ENCODE assay signal across 8 cellular contexts in the genomic region with DNA sequence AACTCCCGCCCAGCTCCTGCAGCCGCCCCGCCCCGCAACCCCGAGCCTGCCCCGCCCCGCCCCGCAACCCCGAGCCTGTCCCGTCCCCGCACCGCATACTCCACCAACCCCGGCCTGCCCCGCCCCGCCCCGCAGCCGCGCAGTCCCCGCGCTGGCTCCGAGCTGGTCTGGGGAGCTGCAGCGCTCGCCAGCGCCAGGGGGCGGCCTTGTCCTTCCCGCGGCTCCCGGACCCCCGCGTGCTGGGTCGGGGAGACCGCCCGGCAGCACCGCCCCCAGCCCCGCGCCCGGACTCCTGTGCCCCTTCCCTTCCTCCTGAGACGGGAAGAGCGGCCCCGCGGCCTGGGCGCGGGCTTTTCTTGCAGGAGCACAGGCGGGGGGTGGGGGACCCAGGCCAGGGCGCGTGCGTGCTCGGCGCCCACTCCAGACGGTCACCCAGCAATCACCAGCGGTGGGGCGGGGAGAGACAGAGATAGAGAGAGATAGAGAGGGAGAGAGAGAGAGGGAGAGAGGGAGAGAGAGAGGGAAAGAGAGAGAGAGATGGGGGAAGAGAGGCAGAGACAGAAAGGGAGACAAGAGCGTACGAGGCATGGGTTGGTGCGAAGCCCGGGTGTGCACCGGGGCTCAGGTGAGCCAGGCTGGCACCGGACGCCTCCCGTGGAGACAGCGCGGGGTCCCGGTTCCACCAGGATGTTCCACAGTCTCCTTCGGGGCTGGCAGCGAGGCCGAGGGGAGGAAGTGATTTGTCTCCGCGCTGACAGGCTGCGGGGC. TPM values are rescaled to one million over a fixed set of nuclear protein-coding genes. Genes with fewer than 3 reads are reported as not detected.
A peak's percentile ranks its signal among the peaks of the same experiment; 100 is the strongest.
DNase-seq lines count a peak whose midpoint lies in the region; ATAC-seq and TF ChIP-seq lines count a peak whose summit lies in the region.

No MANE protein-coding gene starts in this region.

- H3K27ac ChIP-seq in SK-N-MC (no peak overlapping the region), esophagus squamous epithelium (no peak overlapping the region), neural progenitor cell (no peak overlapping the region)

- no peaks in the 10 kb centered on the region for H3K9me3 Mint-ChIP-seq in activated T-cell treated with anti-CD3 and anti-CD28 coated beads, Interleukin-2, amount 50 U/mL, for 4 hours
- no peaks in the 10 kb centered on the region for H3K9me3 Mint-ChIP-seq in neural progenitor cell

- H3F3A ChIP-seq in neural progenitor cell (ENCODE audit: low read depth): peaks cover 16% of the 10 kb centered on the region

- intact Hi-C loops in esophagus squamous epithelium (cut with DNase I): no loop called here

- H3K4me2 ChIP-seq in neural progenitor cell: peak overlapping the region; percentile 84

- no peaks in the 10 kb centered on the region for H4K20me1 ChIP-seq in neural progenitor cell (ENCODE audit: low read depth)

- H3K4me3 ChIP-seq in SK-N-MC (peak overlapping the region; percentile 82), esophagus squamous epithelium (peak overlapping the region in 3 of 4 donors; percentile 10 to 62 (median 36)), neural progenitor cell (peak overlapping the region; percentile 51)

- peak; percentile 79 to 80 for ATAC-seq in activated T-cell treated with anti-CD3 and anti-CD28 coated beads, Interleukin-2, amount 50 U/mL, for 4 hours
- no peak for ATAC-seq in GM21528 (IDR thresholded peaks at IDR 0.05; ENCODE audit: low FRiP score, unreplicated experiment)
- no peak for ATAC-seq in HG02642 (IDR thresholded peaks at IDR 0.05; ENCODE audit: poor library complexity, unreplicated experiment)

- no peaks in the 10 kb centered on the region for H3K36me3 ChIP-seq in SK-N-MC (ENCODE audit: insufficient read depth, low read length)
- H3K36me3 ChIP-seq in esophagus squamous epithelium: no peaks in the 10 kb centered on the region
- H3K36me3 ChIP-seq in neural progenitor cell: no peaks in the 10 kb centered on the region

- H3K9me3 ChIP-seq in SK-N-MC (ENCODE audit: low read depth, low read length): no peaks in the 10 kb centered on the region
- H3K9me3 ChIP-seq in esophagus squamous epithelium: no peaks in the 10 kb centered on the region
- no peaks in the 10 kb centered on the region for H3K9me3 ChIP-seq in neural progenitor cell (ENCODE audit: low read depth)

- no peak for TF ChIP-seq POLR2A in esophagus squamous epithelium (IDR thresholded peaks at IDR 0.05)

- no peaks in the 10 kb centered on the region for H3K36me3 Mint-ChIP-seq in activated T-cell treated with anti-CD3 and anti-CD28 coated beads, Interleukin-2, amount 50 U/mL, for 4 hours (ENCODE audit: insufficient read depth)
- H3K36me3 Mint-ChIP-seq in neural progenitor cell: no peaks in the 10 kb centered on the region

- WGBS in esophagus squamous epithelium, 2 donors: 4 to 8% methylated on average over 17 to 19 of the region's 69 CpGs

- H3K4me3 Mint-ChIP-seq in activated T-cell treated with anti-CD3 and anti-CD28 coated beads, Interleukin-2, amount 50 U/mL, for 4 hours: peak overlapping the region; percentile 67
- peak overlapping the region; percentile 81 for H3K4me3 Mint-ChIP-seq in neural progenitor cell

- no peaks in the 10 kb centered on the region for H3K79me2 ChIP-seq in neural progenitor cell (ENCODE audit: low read depth)

- peaks cover 10% of the 10 kb centered on the region for H3K4me1 Mint-ChIP-seq in activated T-cell treated with anti-CD3 and anti-CD28 coated beads, Interleukin-2, amount 50 U/mL, for 4 hours (ENCODE audit: low read depth)
- peaks cover 9% of the 10 kb centered on the region for H3K4me1 Mint-ChIP-seq in neural progenitor cell

- H3K9ac ChIP-seq in SK-N-MC (ENCODE audit: insufficient read length) (no peak overlapping the region), neural progenitor cell (no peak overlapping the region)

- peaks cover 44% of the 10 kb centered on the region for H3K27me3 Mint-ChIP-seq in activated T-cell treated with anti-CD3 and anti-CD28 coated beads, Interleukin-2, amount 50 U/mL, for 4 hours (ENCODE audit: low read depth)
- peaks cover 26% of the 10 kb centered on the region for H3K27me3 Mint-ChIP-seq in neural progenitor cell (ENCODE audit: insufficient read depth, low read depth)

- H3K4me1 ChIP-seq in esophagus squamous epithelium: peaks cover 8 to 21% (median 13%) of the 10 kb centered on the region in 3 donors
- H3K4me1 ChIP-seq in neural progenitor cell: peaks cover 5% of the 10 kb centered on the region

- H3K27me3 ChIP-seq in esophagus squamous epithelium: peaks cover 3 to 100% (median 26%) of the 10 kb centered on the region in 4 donors
- peaks cover 46% of the 10 kb centered on the region for H3K27me3 ChIP-seq in neural progenitor cell

- DNase-seq in activated T-cell treated with anti-CD3 and anti-CD28 coated beads, Interleukin-2, amount 50 U/mL, for 4 hours: no peak
- DNase-seq in activated T-cell treated with anti-CD3 and anti-CD28 coated beads for 4 hours: no peak
- no peak for DNase-seq in SK-N-MC (ENCODE audit: low read depth, low spot score)
- DNase-seq in esophagus squamous epithelium (lab: John Stamatoyannopoulos, UW): no peak
- peak; percentile 91 for DNase-seq in neural progenitor cell (ENCODE audit: low spot score)
- DNase-seq in mesenteric fat pad (ENCODE audit: low spot score): no peak

- TF ChIP-seq CTCF in esophagus squamous epithelium (IDR thresholded peaks at IDR 0.05) (peak in 3 of 6 experiments; percentile 22 to 40 (median 22)), neural progenitor cell (IDR thresholded peaks at IDR 0.05) (peak; percentile 67)

- no peak overlapping the region for H3K27ac Mint-ChIP-seq in neural progenitor cell

- H2AFZ ChIP-seq in neural progenitor cell (replicated peaks): peak overlapping the region; percentile 93

RNA-seq across cellular contexts. Expression of a gene that starts 14.7 kb away (rescaled TPM):
- total RNA-seq in activated T-cell treated with anti-CD3 and anti-CD28 coated beads, Interleukin-2, amount 50 U/mL, for 4 hours: 10 to 100 TPM; 46.3 to 47.4 (median 46.5) TPM
- 10 to 100 TPM; 34.3 to 59.4 (median 43.4) TPM for total RNA-seq in esophagus squamous epithelium
- 16.3 and 46.2 TPM in 2 replicates for total RNA-seq in neural progenitor cell (ENCODE audit: low replicate concordance)
- total RNA-seq in mesenteric fat pad: 30.2 TPM

RNA-seq across cellular contexts. Expression of a gene that starts 38.3 kb away (rescaled TPM):
- total RNA-seq in activated T-cell treated with anti-CD3 and anti-CD28 coated beads, Interleukin-2, amount 50 U/mL, for 4 hours: 1 to 10 TPM; 5.9 to 6.2 (median 6.0) TPM
- total RNA-seq in esophagus squamous epithelium: 10 to 100 TPM; 10.4 to 21.6 (median 12.8) TPM
- total RNA-seq in neural progenitor cell (ENCODE audit: low replicate concordance): 4.5 and 9.1 TPM in 2 replicates
- total RNA-seq in mesenteric fat pad: 41.4 TPM

Comparison
In these comparisons a context has a peak if more than half of its experiments do, and no peak if none do; other contexts are left out.
1. ATAC-seq: peak in activated T-cell treated with anti-CD3 and anti-CD28 coated beads, Interleukin-2, amount 50 U/mL, for 4 hours (2 of 2); none in GM21528 (single experiment) and HG02642 (single experiment).
2. Peak in every context shown above with its lines, with median percentiles within 50 percentile points of each other: H3K4me3 ChIP-seq.